8 cellular contexts compared by ENCODE assay signal in genomic region chr17:38815576-38816193, GRCh38. TPM values are rescaled to one million over a fixed set of nuclear protein-coding genes. Genes with fewer than 3 reads are reported as not detected.
A peak's percentile ranks its signal among the peaks of the same experiment; 100 is the strongest.
DNase-seq lines count a peak whose midpoint lies in the region; ATAC-seq and TF ChIP-seq lines count a peak whose summit lies in the region.

No MANE protein-coding gene starts in this region.

- H3K23me2 ChIP-seq in H9 (ENCODE audit: insufficient read length, low read depth, low read length, poor library complexity, severe bottlenecking): no peaks in the 10 kb centered on the region

- H4K8ac ChIP-seq in H9 (replicated peaks; ENCODE audit: insufficient read length, low read depth, low read length): no peak overlapping the region

- H3K36me3 Mint-ChIP-seq in H9 (ENCODE audit: insufficient read depth in 1 of 3, low read depth in 3 of 3) (peaks cover 13 to 50% (median 29%) of the 10 kb centered on the region in 3 experiments), immature natural killer cell (peaks cover 15 to 22% (median 17%) of the 10 kb centered on the region in 3 donors)
- peaks cover 38% of the 10 kb centered on the region for H3K36me3 Mint-ChIP-seq in activated CD4-positive, alpha-beta memory T cell treated with anti-CD3 and anti-CD28 coated beads, Interleukin-2, amount 10 ng/mL, durations not matched to agents 7 days and 5 days (ENCODE audit: low read depth)

- no peak overlapping the region for H3K27ac ChIP-seq in H9 (ENCODE audit: insufficient read length, low read depth, low read length)

- H3K18ac ChIP-seq in H9 (ENCODE audit: insufficient read length, low read depth, low read length): no peak overlapping the region

- TF ChIP-seq CTCF in H9 (conservative IDR thresholded peaks at IDR 0.05): peak; percentile 40; the same call in 2 of the 3 replicates

- H3K27me3 Mint-ChIP-seq in H9 (ENCODE audit: low read depth) (no peaks in the 10 kb centered on the region), immature natural killer cell (ENCODE audit: low read depth in 3 of 3) (peaks cover 0 to 2% (median 2%) of the 10 kb centered on the region in 3 donors)
- no peaks in the 10 kb centered on the region for H3K27me3 Mint-ChIP-seq in activated CD4-positive, alpha-beta memory T cell treated with anti-CD3 and anti-CD28 coated beads, Interleukin-2, amount 10 ng/mL, durations not matched to agents 7 days and 5 days

- ATAC-seq in HG03432 (IDR thresholded peaks at IDR 0.05; ENCODE audit: unreplicated experiment) (no peak), Right ventricle myocardium inferior (no peak)

- no peak overlapping the region for H4K5ac ChIP-seq in H9 (ENCODE audit: insufficient read length, low read depth, low read length)

- H2BK20ac ChIP-seq in H9 (ENCODE audit: low read depth, low read length, poor library complexity, severe bottlenecking): no peak overlapping the region

- DNase-seq in AG08396 (ENCODE audit: low spot score): peak; percentile 42
- DNase-seq in H9: no peak
- peak; percentile 42 for DNase-seq in activated CD4-positive, alpha-beta memory T cell treated with anti-CD3 and anti-CD28 coated beads, Interleukin-2, amount 10 ng/mL, durations not matched to agents 7 days and 5 days
- DNase-seq in immature natural killer cell: peak; percentile 24 to 50 (median 30)
- DNase-seq in dedifferentiated amniotic fluid mesenchymal stem cell (ENCODE audit: extremely low spot score): no peak
- DNase-seq in Right ventricle myocardium inferior (ENCODE audit: missing footprints): no peak
- no peak for DNase-seq in AML-193 (lab: John Stamatoyannopoulos, UW)

- H2AK5ac ChIP-seq in H9 (ENCODE audit: insufficient read length, low read length): no peak overlapping the region

- no peak overlapping the region for H2BK120ac ChIP-seq in H9 (ENCODE audit: low read depth, low read length, poor library complexity, severe bottlenecking)

- no peak overlapping the region for H3K56ac ChIP-seq in H9 (ENCODE audit: insufficient read length, low read depth, low read length)

- H3K9ac ChIP-seq in H9 (ENCODE audit: extremely low read depth, insufficient read length, low read length): no peak overlapping the region

- H3K27ac Mint-ChIP-seq in H9 (peak overlapping the region in 1 of 3 experiments; percentile 68; a peak in 1 of 7 replicates), immature natural killer cell (peak overlapping the region in 5 of 6 donors; percentile 17 to 78 (median 74))
- H3K27ac Mint-ChIP-seq in activated CD4-positive, alpha-beta memory T cell treated with anti-CD3 and anti-CD28 coated beads, Interleukin-2, amount 10 ng/mL, durations not matched to agents 7 days and 5 days: peak overlapping the region; percentile 71

- H3K4me1 Mint-ChIP-seq in H9 (no peaks in the 10 kb centered on the region), immature natural killer cell (peaks cover 0 to 12% of the 10 kb centered on the region in 2 donors)
- H3K4me1 Mint-ChIP-seq in activated CD4-positive, alpha-beta memory T cell treated with anti-CD3 and anti-CD28 coated beads, Interleukin-2, amount 10 ng/mL, durations not matched to agents 7 days and 5 days: peaks cover 8% of the 10 kb centered on the region

- H3K79me1 ChIP-seq in H9 (ENCODE audit: insufficient read depth, low read depth, low read length, poor library complexity, severe bottlenecking): no peaks in the 10 kb centered on the region

- WGBS in H9 (ENCODE audit: extremely low coverage, insufficient read length, low lambda C conversion rate): no CpG with 5 or more reads among the region's 8 CpGs

- H2BK5ac ChIP-seq in H9 (ENCODE audit: insufficient read length, low read length): no peak overlapping the region

- no peaks in the 10 kb centered on the region for H3K4me1 ChIP-seq in H9 (ENCODE audit: insufficient read depth, low read length)

- CTCF ChIA-PET in activated CD4-positive, alpha-beta memory T cell treated with anti-CD3 and anti-CD28 coated beads, Interleukin-2, amount 10 ng/mL, durations not matched to agents 7 days and 5 days (lab: Charles Lee): no interaction called here

- H2BK12ac ChIP-seq in H9 (ENCODE audit: insufficient read length, low read depth, low read length): no peak overlapping the region

- intact Hi-C loops in Right ventricle myocardium inferior (cut with DNase I): no loop called here

- H4K20me1 ChIP-seq in H9 (ENCODE audit: control insufficient read depth, insufficient read depth, insufficient read length): no peaks in the 10 kb centered on the region

- no peak overlapping the region for H3K23ac ChIP-seq in H9 (ENCODE audit: insufficient read length, low read depth, low read length)

- no peak overlapping the region for H3K14ac ChIP-seq in H9 (ENCODE audit: insufficient read depth, low read length)

- POLR2A ChIA-PET in activated CD4-positive, alpha-beta memory T cell treated with anti-CD3 and anti-CD28 coated beads, Interleukin-2, amount 10 ng/mL, durations not matched to agents 7 days and 5 days (lab: Charles Lee): no interaction called here

- H4K91ac ChIP-seq in H9 (ENCODE audit: insufficient read length, low read depth, low read length): no peak overlapping the region

- H3K4me3 Mint-ChIP-seq in H9 (no peak overlapping the region), immature natural killer cell (no peak overlapping the region)
- H3K4me3 Mint-ChIP-seq in activated CD4-positive, alpha-beta memory T cell treated with anti-CD3 and anti-CD28 coated beads, Interleukin-2, amount 10 ng/mL, durations not matched to agents 7 days and 5 days: no peak overlapping the region

- H3K9me3 Mint-ChIP-seq in H9 (no peaks in the 10 kb centered on the region), immature natural killer cell (no peaks in the 10 kb centered on the region)
- H3K9me3 Mint-ChIP-seq in activated CD4-positive, alpha-beta memory T cell treated with anti-CD3 and anti-CD28 coated beads, Interleukin-2, amount 10 ng/mL, durations not matched to agents 7 days and 5 days: no peaks in the 10 kb centered on the region

- no peaks in the 10 kb centered on the region for H3K79me2 ChIP-seq in H9 (ENCODE audit: insufficient read depth, low read length)

- H2AFZ ChIP-seq in H9 (ENCODE audit: low read length): no peak overlapping the region

- H3T11ph ChIP-seq in H9 (ENCODE audit: low read length): no peak overlapping the region

- no peaks in the 10 kb centered on the region for H3K9me3 ChIP-seq in H9 (ENCODE audit: control insufficient read depth, low read depth, low read length)

- H3K4ac ChIP-seq in H9 (ENCODE audit: low read depth, low read length): no peak overlapping the region

- no peak overlapping the region for H2BK15ac ChIP-seq in H9 (ENCODE audit: low read depth, low read length)

- H3K27me3 ChIP-seq in H9 (ENCODE audit: insufficient read depth, low read length): no peaks in the 10 kb centered on the region

- H3K4me2 ChIP-seq in H9 (ENCODE audit: insufficient read depth, insufficient read length, low read length): no peak overlapping the region

RNA-seq across cellular contexts. Expression of gene CWC25, which starts 9.4 kb away (rescaled TPM):
- total RNA-seq in H9 (2021): 15.4 and 15.9 TPM in 2 replicates
- 10 to 100 TPM; 29.0 to 30.1 TPM for total RNA-seq in activated CD4-positive, alpha-beta memory T cell treated with anti-CD3 and anti-CD28 coated beads, Interleukin-2, amount 10 ng/mL, durations not matched to agents 7 days and 5 days
- polyA plus RNA-seq in immature natural killer cell: 10 to 100 TPM in 1 of 3 donors, 1 to 10 TPM in 2; 4.3 to 11.1 (median 5.2) TPM
- 9.4 TPM for total RNA-seq in Right ventricle myocardium inferior

RNA-seq across cellular contexts. Expression of gene PIP4K2B, which starts 16.3 kb away (rescaled TPM):
- total RNA-seq in H9 (2021): 61.9 and 62.9 TPM in 2 replicates
- 10 to 100 TPM; 42.0 to 45.7 TPM for total RNA-seq in activated CD4-positive, alpha-beta memory T cell treated with anti-CD3 and anti-CD28 coated beads, Interleukin-2, amount 10 ng/mL, durations not matched to agents 7 days and 5 days
- 10 to 100 TPM in 2 of 3 donors, 1 to 10 TPM in 1; 6.2 to 15.4 (median 12.5) TPM for polyA plus RNA-seq in immature natural killer cell
- total RNA-seq in Right ventricle myocardium inferior: 49.7 TPM

RNA-seq across cellular contexts. Expression of gene RPL23, which starts 37.8 kb away (rescaled TPM):
- 2,040 and 2,084 TPM in 2 replicates for total RNA-seq in H9 (2021)
- total RNA-seq in activated CD4-positive, alpha-beta memory T cell treated with anti-CD3 and anti-CD28 coated beads, Interleukin-2, amount 10 ng/mL, durations not matched to agents 7 days and 5 days: 100 to 1,000 TPM; 933 to 960 TPM
- polyA plus RNA-seq in immature natural killer cell: 100 to 1,000 TPM; 285 to 713 (median 532) TPM
- total RNA-seq in Right ventricle myocardium inferior: 897 TPM

RNA-seq across cellular contexts. Expression of gene LASP1, which starts 54.2 kb away (rescaled TPM):
- 121 and 122 TPM in 2 replicates for total RNA-seq in H9 (2021)
- 100 to 1,000 TPM; 193 to 196 TPM for total RNA-seq in activated CD4-positive, alpha-beta memory T cell treated with anti-CD3 and anti-CD28 coated beads, Interleukin-2, amount 10 ng/mL, durations not matched to agents 7 days and 5 days
- polyA plus RNA-seq in immature natural killer cell: 100 to 1,000 TPM in 1 of 3 donors, 10 to 100 TPM in 2; 94.3 to 171 (median 96.5) TPM
- 38.5 TPM for total RNA-seq in Right ventricle myocardium inferior

Comparison
In these comparisons a context has a peak if more than half of its experiments do, and no peak if none do; other contexts are left out.
1. DNase-seq: peak in AG08396 (single experiment), activated CD4-positive, alpha-beta memory T cell treated with anti-CD3 and anti-CD28 coated beads, Interleukin-2, amount 10 ng/mL, durations not matched to agents 7 days and 5 days (single experiment) and immature natural killer cell (3 of 3); none in H9 (single experiment), dedifferentiated amniotic fluid mesenchymal stem cell (single experiment), Right ventricle myocardium inferior (single experiment) and AML-193 (0 of 2).